1 cellular context compared by ENCODE assay signal in the genomic region with DNA sequence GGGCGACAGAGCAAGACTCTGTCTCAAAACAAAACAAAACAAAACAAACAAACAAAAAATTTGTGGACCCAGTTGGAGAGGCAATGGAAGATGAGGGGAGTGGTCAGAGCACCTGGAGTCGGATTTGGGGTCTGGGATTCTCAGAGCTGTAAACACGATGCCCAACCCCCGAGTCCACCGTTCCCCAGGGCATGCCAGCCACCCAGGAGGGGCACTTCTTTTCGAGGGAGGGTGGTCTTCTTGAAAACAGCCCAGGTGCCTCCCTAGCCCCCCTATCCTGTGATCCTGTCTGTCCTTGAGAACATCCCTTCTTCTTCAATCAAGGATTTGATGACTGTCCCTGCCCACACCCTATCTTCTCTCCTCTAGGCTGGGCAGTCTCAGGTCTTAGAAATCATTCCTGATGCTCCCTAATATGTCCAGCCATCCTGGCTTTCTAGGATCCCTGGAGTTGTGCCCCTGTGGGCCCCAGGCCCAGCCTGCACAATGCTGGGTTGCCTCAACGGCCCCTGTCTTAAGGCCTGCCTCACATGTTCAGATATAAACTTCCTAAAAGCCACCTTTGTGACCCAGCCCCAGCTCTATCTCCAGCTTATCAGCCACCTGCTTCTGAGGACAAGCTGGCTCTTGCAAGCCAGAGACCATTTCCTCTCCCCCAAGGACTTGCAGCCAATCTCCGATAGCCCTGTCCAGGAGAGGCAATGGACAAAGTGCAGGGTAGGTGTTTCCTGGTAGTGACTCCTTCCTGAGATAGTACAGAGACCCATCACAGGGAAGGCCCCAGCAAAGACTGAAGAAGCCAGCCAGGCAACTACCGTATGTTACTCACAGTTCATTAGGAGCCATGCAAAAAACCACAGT.
TF ChIP-seq lines count a peak whose summit lies in the region.

No MANE protein-coding gene starts in this region.

TF ChIP-seq in GM23338, 12 proteins besides CTCF, POLR2A, EP300 and RAD21 (continued from another document):
- no peak for TF ChIP-seq EZH2 (IDR thresholded peaks at IDR 0.05; ENCODE audit: low read depth, unreplicated experiment)
- no peak for TF ChIP-seq CREB1 (CRISPR knock-in tag; IDR thresholded peaks at IDR 0.05; ENCODE audit: low read depth)
- no peak for TF ChIP-seq STAT1 (IDR thresholded peaks at IDR 0.05; ENCODE audit: unreplicated experiment)
- TF ChIP-seq EZH2phosphoT487 (IDR thresholded peaks at IDR 0.05; ENCODE audit: unreplicated experiment) = no peak
- TF ChIP-seq POLR2AphosphoS5 (IDR thresholded peaks at IDR 0.05; ENCODE audit: low read depth) = no peak
